ENCODE assay signal across 8 cellular contexts in the genomic region with DNA sequence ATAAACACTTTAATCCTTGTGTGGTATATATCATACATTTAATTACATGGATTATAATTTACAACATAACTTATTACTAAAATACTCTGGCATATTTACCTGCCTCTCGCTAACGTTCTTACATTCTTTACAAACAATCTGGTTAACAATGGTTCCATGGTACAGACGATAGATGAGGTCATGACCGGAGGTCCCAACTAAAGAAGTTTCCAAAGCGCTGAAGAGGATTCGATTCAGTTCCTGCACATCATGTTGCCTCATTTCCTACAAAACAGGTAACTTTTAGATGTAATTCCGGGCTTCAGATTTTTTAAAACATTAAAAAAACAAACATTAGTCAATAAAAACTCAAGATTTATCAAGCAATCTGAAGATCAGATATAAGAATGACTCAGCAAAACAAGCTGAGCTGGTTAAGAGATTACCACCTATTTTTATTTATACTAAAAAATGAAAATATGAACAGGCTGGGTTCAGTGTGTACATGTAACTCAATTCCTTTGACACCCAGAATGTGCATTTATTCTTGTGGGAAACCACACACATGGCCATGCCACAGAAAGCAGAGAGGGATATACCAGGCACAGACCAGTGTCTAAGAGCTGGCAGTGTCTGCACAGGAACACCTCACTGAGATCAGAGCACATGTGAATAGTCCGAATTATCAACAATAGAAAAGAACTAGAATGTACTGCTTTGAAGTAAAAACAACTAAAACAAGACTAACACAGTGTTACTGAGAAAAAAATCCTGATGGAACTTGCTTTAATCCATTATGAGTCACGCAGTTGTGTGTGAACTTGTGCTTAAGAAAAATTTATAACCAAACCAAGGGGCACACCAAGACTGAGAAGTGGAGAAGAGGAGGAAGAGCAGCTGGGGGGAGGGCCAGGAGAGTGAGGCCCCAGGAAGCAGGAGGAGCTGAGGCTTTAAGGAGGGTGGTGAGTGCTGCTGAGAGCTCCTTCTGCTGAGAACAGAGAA. TPM values are rescaled to one million over a fixed set of nuclear protein-coding genes. Genes with fewer than 3 reads are reported as not detected.
DNase-seq lines count a peak whose midpoint lies in the region; ATAC-seq, FAIRE-seq and TF ChIP-seq lines count a peak whose summit lies in the region.
"Had no signal": no experiment of that assay in that cellular context is flagged by ENCODE, and none has a peak within 500 bp of the region (broad histone marks: within the 10 kb centered on the region; RNA-seq: fewer than 3 reads in every experiment).

No MANE protein-coding gene starts in this region.

- FAIRE-seq in endothelial cell of umbilical vein (lab: Jason Lieb, UNC), result no peak

- H3K9ac ChIP-seq in GM23248 (peak overlapping the region; percentile 49), PC-3 (ENCODE audit: low read length) (peak overlapping the region; percentile 69), endothelial cell of umbilical vein (replicated peaks; ENCODE audit: extremely low read depth, insufficient read depth, low read length) (no peak overlapping the region)

- WGBS in GM23248 (ENCODE audit: low coverage in 1 of 2, low lambda C conversion rate in 2 of 2, missing lambda C conversion rate in 2 of 2), 2 experiments, result 86 to 92% methylated on average over 9 of the region's 9 CpGs
- WGBS in heart left ventricle, 4 donors, result 89 to 92% (median 92%) methylated on average over 9 of the region's 9 CpGs

- intact Hi-C loops in PC-3 (cut with micrococcal nuclease), result no loop called here
- intact Hi-C loops in endothelial cell of umbilical vein (cut with micrococcal nuclease), result no loop called here
- intact Hi-C loops in heart left ventricle (cut with DNase I), result no loop called here

- peaks cover 28% of the 10 kb centered on the region; the same call in 1 of the 2 replicates for H3K36me3 ChIP-seq in GM23248 (ENCODE audit: low read depth)
- H3K36me3 ChIP-seq in PC-3 (ENCODE audit: low read depth, low read length), result peaks cover 21% of the 10 kb centered on the region
- H3K36me3 ChIP-seq in endothelial cell of umbilical vein (ENCODE audit: control insufficient read depth in 2 of 2, extremely low read depth in 1 of 2, insufficient read depth in 2 of 2, low read length in 2 of 2), result peaks cover 0 to 3% of the 10 kb centered on the region in 2 experiments
- peaks cover 0 to 90% (median 73%) of the 10 kb centered on the region in 9 donors for H3K36me3 ChIP-seq in heart left ventricle

- in situ Hi-C loops in GM23248 (cut with MboI), result no loop called here

- POLR2A ChIA-PET in PC-3 (lab: Charles Lee; ENCODE audit: unreplicated experiment), result interaction anchor here (0.6 kb wide), 1 partner anchor 224 kb away, joined by 5 read pairs; no protein-coding TSS in a partner anchor
- POLR2A ChIA-PET in endothelial cell of umbilical vein (lab: Charles Lee), result interaction anchor here (0.9 to 1.7 kb wide), 2 partner anchors 10 to 13 kb away, joined by 4 to 5 read pairs; partner anchors contain the start of gene USP40

- BruUV-seq in PC-3 (replicated peaks; lab: Mats Ljungman, UMichigan) (no TSS peak), endothelial cell of umbilical vein (replicated peaks; lab: Mats Ljungman, UMichigan) (no TSS peak)

- peak; percentile 86 for ATAC-seq in PC-3
- no peak for ATAC-seq in heart left ventricle

- DNase-seq in GM23248, result peak; percentile 61
- DNase-seq in PC-3, result peak; percentile 65
- peak; percentile 34 for DNase-seq in endothelial cell of umbilical vein (ENCODE audit: low read depth, low spot score)
- peak; percentile 23 for DNase-seq in smooth muscle cell of the brain vasculature (ENCODE audit: low read depth, low spot score)
- no peak for DNase-seq in heart left ventricle
- no peak for DNase-seq in stimulated activated CD4-positive, alpha-beta T cell treated with anti-CD3 and anti-CD28 coated beads, Interleukin-4, amount 100 ng/mL, for 24 hours
- DNase-seq in SK-N-DZ (ENCODE audit: low spot score), result no peak
- DNase-seq: T-helper 9 cell had no signal

- peak overlapping the region; percentile 36 for H3K4me2 ChIP-seq in GM23248 (ENCODE audit: unreplicated experiment)
- H3K4me2 ChIP-seq in PC-3 (ENCODE audit: low read length), result peak overlapping the region; percentile 74
- peak overlapping the region; percentile 1 for H3K4me2 ChIP-seq in endothelial cell of umbilical vein (ENCODE audit: insufficient read depth, low read length)

- H3K4me3 ChIP-seq in GM23248 (no peak overlapping the region), PC-3 (ENCODE audit: low read length) (peak overlapping the region; percentile 36; the same call in 1 of the 2 replicates), endothelial cell of umbilical vein (replicated peaks in 1 of 3; ENCODE audit: insufficient read depth in 1 of 3, low read depth in 1 of 3, low read length in 3 of 3) (no peak overlapping the region), heart left ventricle (no peak overlapping the region)

- H3K27ac ChIP-seq in GM23248, result peak overlapping the region; percentile 56
- H3K27ac ChIP-seq in PC-3 (ENCODE audit: low read length), result peak overlapping the region; percentile 97
- H3K27ac ChIP-seq in endothelial cell of umbilical vein (ENCODE audit: insufficient read depth, low read depth, low read length), result peak overlapping the region; percentile 51
- peak overlapping the region in 1 of 12 donors; percentile 5 for H3K27ac ChIP-seq in heart left ventricle

- H3K9me1 ChIP-seq in endothelial cell of umbilical vein (replicated peaks; ENCODE audit: control insufficient read depth, extremely low read depth, insufficient read depth, low read length), result no peaks in the 10 kb centered on the region

- H2AFZ ChIP-seq in GM23248 (peak overlapping the region; percentile 66), PC-3 (ENCODE audit: low read length) (peak overlapping the region; percentile 57), endothelial cell of umbilical vein (ENCODE audit: low read depth, low read length) (peak overlapping the region; percentile 69)

- dilution Hi-C loops in endothelial cell of umbilical vein (cut with MboI; ENCODE audit: extremely low pct_ligation_motif_present, low sequenced_read_pairs), result no loop called here

- peaks cover 11% of the 10 kb centered on the region for H3K79me2 ChIP-seq in GM23248 (ENCODE audit: insufficient read depth)
- H3K79me2 ChIP-seq in PC-3 (ENCODE audit: low read length), result 0 out of 2 replicates have a peak, but pooled peaks cover 4% of the 10 kb centered on the region
- no peaks in the 10 kb centered on the region for H3K79me2 ChIP-seq in endothelial cell of umbilical vein (ENCODE audit: control insufficient read depth, insufficient read depth, low read length)

- TF ChIP-seq CTCF in PC-3 (conservative IDR thresholded peaks at IDR 0.05; ENCODE audit: low read depth, low read length), result no peak
- no peak for TF ChIP-seq CTCF in endothelial cell of umbilical vein (IDR thresholded peaks at IDR 0.05; ENCODE audit: extremely low read depth in 1 of 2, insufficient read depth in 1 of 2, low read depth in 1 of 2, low read length in 2 of 2)
- no peak for TF ChIP-seq CTCF in heart left ventricle (IDR thresholded peaks at IDR 0.05)

- H3K9me3 ChIP-seq in GM23248 (ENCODE audit: low read depth) (no peaks in the 10 kb centered on the region), PC-3 (ENCODE audit: low read length) (no peaks in the 10 kb centered on the region), endothelial cell of umbilical vein (replicated peaks; ENCODE audit: control insufficient read depth, insufficient read depth, low read length) (no peaks in the 10 kb centered on the region), heart left ventricle (peaks cover 0 to 3% (median 0%) of the 10 kb centered on the region in 12 donors)

- no peaks in the 10 kb centered on the region for H3K9me2 ChIP-seq in GM23248 (ENCODE audit: insufficient read depth)
- no peaks in the 10 kb centered on the region for H3K9me2 ChIP-seq in PC-3 (replicated peaks; ENCODE audit: low read length)

- no peaks in the 10 kb centered on the region for H4K20me1 ChIP-seq in GM23248 (ENCODE audit: insufficient read depth)
- no peaks in the 10 kb centered on the region for H4K20me1 ChIP-seq in PC-3 (ENCODE audit: low read length)
- no peaks in the 10 kb centered on the region for H4K20me1 ChIP-seq in endothelial cell of umbilical vein (replicated peaks; ENCODE audit: control insufficient read depth, extremely low read depth, insufficient read depth, low read length)

- no peak for TF ChIP-seq POLR2A in endothelial cell of umbilical vein (IDR thresholded peaks at IDR 0.05; ENCODE audit: low read depth, low read length)
- no peak for TF ChIP-seq POLR2A in heart left ventricle (IDR thresholded peaks at IDR 0.05)

- H3K4me1 ChIP-seq in GM23248 (ENCODE audit: insufficient read depth) (peaks cover 14% of the 10 kb centered on the region), PC-3 (ENCODE audit: insufficient read depth, low read length) (peaks cover 25% of the 10 kb centered on the region), endothelial cell of umbilical vein (ENCODE audit: control insufficient read depth, extremely low read depth, insufficient read depth, low read length) (peaks cover 14% of the 10 kb centered on the region), heart left ventricle (peaks cover 0 to 5% (median 0%) of the 10 kb centered on the region in 12 donors)

- CTCF ChIA-PET in PC-3 (lab: Charles Lee), result no interaction called here
- CTCF ChIA-PET in endothelial cell of umbilical vein (lab: Charles Lee), result interaction anchor here (0.6 to 1.2 kb wide), 3 partner anchors 45 to 108 kb away, joined by 3 read pairs; no protein-coding TSS in a partner anchor

- no peaks in the 10 kb centered on the region for H3K27me3 ChIP-seq in GM23248 (replicated peaks; ENCODE audit: insufficient read depth)
- H3K27me3 ChIP-seq in PC-3 (ENCODE audit: low read length), result no peaks in the 10 kb centered on the region
- no peaks in the 10 kb centered on the region for H3K27me3 ChIP-seq in endothelial cell of umbilical vein (ENCODE audit: control insufficient read depth in 2 of 2, insufficient read depth in 2 of 2, low read length in 2 of 2)
- H3K27me3 ChIP-seq in heart left ventricle, result no peaks in the 10 kb centered on the region

- H3F3A ChIP-seq in GM23248 (ENCODE audit: insufficient read depth) (0 out of 2 replicates have a peak, but pooled peaks cover 11% of the 10 kb centered on the region), PC-3 (ENCODE audit: low read length, unreplicated experiment) (peaks cover 12% of the 10 kb centered on the region)

RNA-seq across cellular contexts. Expression of gene USP40, which starts 9.5 kb away (rescaled TPM):
- 31.0 and 36.8 TPM in 2 replicates for total RNA-seq in GM23248 (2014; rRNA removed; shearing (Covaris generic))
- 24.7 and 25.1 TPM in 2 replicates for polyA plus RNA-seq in GM23248 (2016; fragmentation: Nextera tagmentation; extraction: Ambion mirVana)
- 32.1 and 32.3 TPM in 2 replicates for total RNA-seq in PC-3 (2014; rRNA removed)
- 32.5 and 36.5 TPM in 2 replicates for total RNA-seq in endothelial cell of umbilical vein
- 32.2 and 36.1 TPM in 2 replicates for polyA plus RNA-seq in endothelial cell of umbilical vein
- 26.6 and 28.3 TPM in 2 replicates for polyA plus RNA-seq in endothelial cell of umbilical vein (2011; cell fraction: cytosol; rRNA removed)
- 71.8 and 91.9 TPM in 2 replicates for polyA plus RNA-seq in endothelial cell of umbilical vein (2011; cell fraction: nucleus; rRNA removed)
- 18.0 and 21.8 TPM in 2 replicates for polyA plus RNA-seq in endothelial cell of umbilical vein (2012)
- 42.7 and 46.8 TPM in 2 replicates for polyA minus RNA-seq in endothelial cell of umbilical vein
- polyA minus RNA-seq in endothelial cell of umbilical vein (2011; cell fraction: cytosol; rRNA and poly(A)+ RNA removed), result 5.2 TPM
- polyA minus RNA-seq in endothelial cell of umbilical vein (2011; cell fraction: nucleus; rRNA and poly(A)+ RNA removed), result 41.6 and 55.2 TPM in 2 replicates
- 10 to 100 TPM; 13.7 to 21.8 (median 20.2) TPM for total RNA-seq in heart left ventricle
- 10 to 100 TPM; 11.1 to 17.3 TPM for polyA plus RNA-seq in heart left ventricle
- polyA plus RNA-seq in SK-N-DZ (2014; cell fraction: cytosol; rRNA removed), result 11.0 and 12.5 TPM in 2 replicates
- 20.6 and 31.8 TPM in 2 replicates for polyA plus RNA-seq in SK-N-DZ (2014; cell fraction: nucleus; rRNA removed)

Comparison
In these comparisons a context has a peak if more than half of its experiments do, and no peak if none do; other contexts are left out.
1. DNase-seq: peak in GM23248 (single experiment), PC-3 (single experiment), endothelial cell of umbilical vein (single experiment) and smooth muscle cell of the brain vasculature (single experiment); none in heart left ventricle (0 of 5), stimulated activated CD4-positive, alpha-beta T cell treated with anti-CD3 and anti-CD28 coated beads, Interleukin-4, amount 100 ng/mL, for 24 hours (single experiment) and SK-N-DZ (single experiment).
2. H3K4me2 ChIP-seq: peak in every context shown above with its lines; median percentile 74 in PC-3; 36 in GM23248; 1 in endothelial cell of umbilical vein.
3. Peak in every context shown above with its lines, with median percentiles within 50 percentile points of each other: H2AFZ ChIP-seq.